Comparison of ENCODE assay signal across 36 cellular contexts in the genomic region with DNA sequence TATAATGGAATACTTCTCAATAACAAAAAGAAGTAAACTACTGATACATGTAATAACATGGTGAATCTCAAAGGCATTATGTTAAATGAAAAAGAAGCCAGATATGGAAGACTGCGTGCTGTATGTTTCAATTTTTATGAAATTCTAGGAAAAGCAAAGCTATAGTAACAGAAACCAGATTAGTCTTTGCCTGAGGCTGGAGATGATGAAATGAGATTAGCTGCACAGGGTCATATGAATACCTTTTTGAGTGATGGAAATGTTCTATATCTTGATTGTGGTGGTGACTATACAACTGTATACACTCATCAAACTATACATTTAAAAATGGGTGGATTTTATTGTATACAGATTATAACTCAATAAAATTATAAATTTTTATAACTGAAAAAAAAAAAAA.
DNase-seq lines count a peak whose midpoint lies in the region; ATAC-seq, FAIRE-seq and TF ChIP-seq lines count a peak whose summit lies in the region.
"Had no signal": no experiment of that assay in that cellular context is flagged by ENCODE, and none has a peak within 500 bp of the region (broad histone marks: within the 10 kb centered on the region; RNA-seq: fewer than 3 reads in every experiment).

No MANE protein-coding gene starts in this region.

- TF ChIP-seq CTCF in SK-N-SH (IDR thresholded peaks at IDR 0.05) (no peak), osteocyte (IDR thresholded peaks at IDR 0.05) (no peak), spleen (IDR thresholded peaks at IDR 0.05 in 8 of 11, conservative IDR thresholded peaks at IDR 0.05 in 3 of 11) (no peak)

- ATAC-seq in SK-N-SH treated with all-trans-retinoic acid at 6 μM for 48 hours (no peak; the same call in 2 of the 3 replicates), GM21390 (IDR thresholded peaks at IDR 0.05; ENCODE audit: unreplicated experiment) (no peak)
- ATAC-seq in activated T-helper 17 cell treated with anti-CD3 and anti-CD28 coated beads, Interleukin-2, amount 50 U/mL, for 72 hours (replicated peaks) = no peak
- ATAC-seq: A549; CD8-positive, alpha-beta T cell had no signal

- H3K27ac Mint-ChIP-seq in osteocyte (ENCODE audit: unreplicated experiment) = peak overlapping the region; percentile 63
- H3K27ac Mint-ChIP-seq in activated T-helper 17 cell treated with anti-CD3 and anti-CD28 coated beads, Interleukin-2, amount 50 U/mL, for 72 hours = no peak overlapping the region
- H3K27ac Mint-ChIP-seq: B cell; CD14-positive monocyte; CD4-positive, alpha-beta memory T cell; CD4-positive, alpha-beta T cell; CD4-positive, CD25-positive, alpha-beta regulatory T cell; CD8-positive, alpha-beta memory T cell; CD8-positive, alpha-beta T cell had no signal

- H3K4me3 Mint-ChIP-seq in osteocyte (ENCODE audit: unreplicated experiment) = no peak overlapping the region
- no peak overlapping the region for H3K4me3 Mint-ChIP-seq in activated T-helper 17 cell treated with anti-CD3 and anti-CD28 coated beads, Interleukin-2, amount 50 U/mL, for 72 hours
- H3K4me3 Mint-ChIP-seq: B cell; CD14-positive monocyte; CD4-positive, alpha-beta memory T cell; CD4-positive, alpha-beta T cell; CD4-positive, CD25-positive, alpha-beta regulatory T cell; CD8-positive, alpha-beta memory T cell; CD8-positive, alpha-beta T cell had no signal

- H3K36me3 ChIP-seq in SK-N-SH (replicated peaks in 1 of 2; ENCODE audit: control insufficient read depth in 1 of 2, insufficient read depth in 2 of 2, low read length in 1 of 2) = no peaks in the 10 kb centered on the region
- H3K36me3 ChIP-seq in adipocyte (ENCODE audit: control insufficient read depth, insufficient read depth, low read length, severe bottlenecking) = no peaks in the 10 kb centered on the region
- H3K36me3 ChIP-seq in spleen = no peaks in the 10 kb centered on the region
- H3K36me3 ChIP-seq: BE2C; BLaER1; BLaER1 treated with 17β-estradiol and CSF1 and Interleukin-3, amounts not matched to agents 10 nM and 100 nM had no signal

- intact Hi-C loops in spleen (cut with DNase I; ENCODE audit: low total_unique reads) = no loop called here

- DNase-seq in SK-N-SH (no peak), HTR-8/SVneo (ENCODE audit: insufficient read length, low spot score) (no peak), adipocyte (ENCODE audit: low read depth) (peak; percentile 25), osteocyte (ENCODE audit: extremely low spot score, unreplicated experiment) (no peak), spleen (no peak)
- DNase-seq: 8988T; ACHN; AML-193; BE2C; C1 segment of cervical spinal cord; Caco-2; Calu3; CD4-positive, alpha-beta memory T cell; CD4-positive, alpha-beta T cell; CD4-positive, CD25-positive, alpha-beta regulatory T cell; CD8-positive, alpha-beta memory T cell; CD8-positive, alpha-beta T cell; COR-L47; DMS 273 treated with DMSO at 0.1 percent for 48 hours; DMS153; DMS53; DMS79; DMS79 treated with DMSO at 0.1 percent for 48 hours; DND-41; EL had no signal

- H3K79me2 ChIP-seq in SK-N-SH (ENCODE audit: insufficient read depth) = no peaks in the 10 kb centered on the region

- TF ChIP-seq POLR2A in spleen (IDR thresholded peaks at IDR 0.05) = no peak

- no peak overlapping the region for H2AFZ ChIP-seq in SK-N-SH (ENCODE audit: low read depth)

- H3K27ac ChIP-seq in SK-N-SH (ENCODE audit: low read depth in 2 of 2, low read length in 1 of 2) (no peak overlapping the region; a peak in 2 of 4 replicates), spleen (no peak overlapping the region)
- H3K27ac ChIP-seq: 22Rv1; A549; BLaER1; BLaER1 treated with 17β-estradiol and CSF1 and Interleukin-3, amounts not matched to agents 10 nM and 100 nM; C4-2B had no signal

- CTCF ChIA-PET in SK-N-SH (lab: Yijun Ruan, JAX) = no interaction called here

- H3K4me2 ChIP-seq in SK-N-SH = no peak overlapping the region
- H3K4me2 ChIP-seq: A549; BLaER1; BLaER1 treated with 17β-estradiol and CSF1 and Interleukin-3, amounts not matched to agents 10 nM and 100 nM had no signal

- H3K36me3 Mint-ChIP-seq in osteocyte (ENCODE audit: unreplicated experiment) = peaks cover 14% of the 10 kb centered on the region
- H3K36me3 Mint-ChIP-seq in activated T-helper 17 cell treated with anti-CD3 and anti-CD28 coated beads, Interleukin-2, amount 50 U/mL, for 72 hours (ENCODE audit: low read depth) = no peaks in the 10 kb centered on the region
- H3K36me3 Mint-ChIP-seq: CD14-positive monocyte; CD4-positive, alpha-beta memory T cell; CD4-positive, CD25-positive, alpha-beta regulatory T cell; CD8-positive, alpha-beta T cell had no signal

- H3K9me2 ChIP-seq in SK-N-SH = no peaks in the 10 kb centered on the region

- H3K9me3 ChIP-seq in SK-N-SH (peaks cover 13% of the 10 kb centered on the region; the same call in 1 of the 2 replicates), adipocyte (ENCODE audit: control insufficient read depth, low read length) (peaks cover 5% of the 10 kb centered on the region), spleen (peaks cover 0 to 14% (median 2%) of the 10 kb centered on the region in 8 donors)
- H3K9me3 ChIP-seq: A549, BE2C, BLaER1, Caco-2 had no signal

- H3K4me1 Mint-ChIP-seq in osteocyte (ENCODE audit: unreplicated experiment) = peaks cover 37% of the 10 kb centered on the region
- no peaks in the 10 kb centered on the region for H3K4me1 Mint-ChIP-seq in activated T-helper 17 cell treated with anti-CD3 and anti-CD28 coated beads, Interleukin-2, amount 50 U/mL, for 72 hours
- H3K4me1 Mint-ChIP-seq: B cell; CD14-positive monocyte; CD4-positive, alpha-beta memory T cell; CD4-positive, CD25-positive, alpha-beta regulatory T cell; CD8-positive, alpha-beta memory T cell had no signal

- POLR2A ChIA-PET in SK-N-SH (lab: Yijun Ruan, JAX) = no interaction called here

- no peak overlapping the region for H3K4me3 ChIP-seq in SK-N-SH (ENCODE audit: low read depth in 2 of 2, low read length in 1 of 2)
- H3K4me3 ChIP-seq in adipocyte (ENCODE audit: low read length) = no peak overlapping the region
- no peak overlapping the region for H3K4me3 ChIP-seq in spleen
- H3K4me3 ChIP-seq: A549; BLaER1; BLaER1 treated with 17β-estradiol and CSF1 and Interleukin-3, amounts not matched to agents 10 nM and 100 nM had no signal

- H3K9ac ChIP-seq in SK-N-SH (no peak overlapping the region), adipocyte (ENCODE audit: low read length) (no peak overlapping the region)
- H3K9ac ChIP-seq: BLaER1; BLaER1 treated with 17β-estradiol and CSF1 and Interleukin-3, amounts not matched to agents 10 nM and 100 nM had no signal

- H3K9me3 Mint-ChIP-seq in osteocyte (ENCODE audit: unreplicated experiment) = peaks cover 22% of the 10 kb centered on the region
- no peaks in the 10 kb centered on the region for H3K9me3 Mint-ChIP-seq in activated T-helper 17 cell treated with anti-CD3 and anti-CD28 coated beads, Interleukin-2, amount 50 U/mL, for 72 hours

- peaks cover 10% of the 10 kb centered on the region for H3F3A ChIP-seq in SK-N-SH (replicated peaks; ENCODE audit: insufficient read depth)

- FAIRE-seq in HTR-8/SVneo (lab: Jason Lieb, UNC) = peak; percentile 95
- FAIRE-seq: A549, D721Med had no signal

- no peaks in the 10 kb centered on the region; a peak in 1 of 4 replicates for H3K4me1 ChIP-seq in SK-N-SH (ENCODE audit: control insufficient read depth in 1 of 2, insufficient read depth in 2 of 2, low read depth in 1 of 2, low read length in 1 of 2)
- H3K4me1 ChIP-seq in adipocyte (ENCODE audit: control insufficient read depth, insufficient read depth, low read length) = peaks cover 13% of the 10 kb centered on the region
- no peaks in the 10 kb centered on the region for H3K4me1 ChIP-seq in spleen
- H3K4me1 ChIP-seq: A549, BLaER1, Caco-2 had no signal

- H3K27me3 ChIP-seq in SK-N-SH (ENCODE audit: insufficient read depth) (no peaks in the 10 kb centered on the region), adipocyte (replicated peaks; ENCODE audit: control insufficient read depth, insufficient read depth, low read length) (no peaks in the 10 kb centered on the region), spleen (replicated peaks in 1 of 7) (peaks cover 0 to 13% (median 0%) of the 10 kb centered on the region in 7 donors)
- H3K27me3 ChIP-seq: BE2C; BLaER1; BLaER1 treated with 17β-estradiol and CSF1 and Interleukin-3, amounts not matched to agents 10 nM and 100 nM had no signal

- no peaks in the 10 kb centered on the region for H4K20me1 ChIP-seq in SK-N-SH (ENCODE audit: insufficient read depth)
- H4K20me1 ChIP-seq: BLaER1; BLaER1 treated with 17β-estradiol and CSF1 and Interleukin-3, amounts not matched to agents 10 nM and 100 nM had no signal

- TF ChIP-seq RAD21 in SK-N-SH (IDR thresholded peaks at IDR 0.05; ENCODE audit: low read length) = no peak

- TF ChIP-seq EP300 in SK-N-SH (IDR thresholded peaks at IDR 0.05; ENCODE audit: borderline replicate concordance in 1 of 2, low read depth in 1 of 2, low read length in 1 of 2) = 0 out of 4 replicates have a peak, but pooled peaks of 1 of the 2 experiments have one; percentile 22

- H3K27me3 Mint-ChIP-seq in osteocyte (ENCODE audit: unreplicated experiment) = no peaks in the 10 kb centered on the region
- H3K27me3 Mint-ChIP-seq in activated T-helper 17 cell treated with anti-CD3 and anti-CD28 coated beads, Interleukin-2, amount 50 U/mL, for 72 hours = peaks cover 9% of the 10 kb centered on the region

- WGBS in SK-N-SH (ENCODE audit: low lambda C conversion rate) = 72% methylated on average over 1 of the region's 1 CpG
- WGBS in spleen, 5 donors = 82 to 96% (median 91%) methylated on average over 1 of the region's 1 CpG

TF ChIP-seq in SK-N-SH, 30 proteins besides CTCF, POLR2A, EP300 and RAD21:
- peak; percentile 19; the same call in 1 of the 2 replicates for TF ChIP-seq RCOR1 (IDR thresholded peaks at IDR 0.05; ENCODE audit: low read length)
- no peak for TF ChIP-seq NFIC (IDR thresholded peaks at IDR 0.05; ENCODE audit: borderline replicate concordance)
- TF ChIP-seq GATA2 (CRISPR knock-in tag; IDR thresholded peaks at IDR 0.05) = peak; percentile 37; the same call in 1 of the 2 replicates
- TF ChIP-seq EZH2phosphoT487 (IDR thresholded peaks at IDR 0.05; ENCODE audit: borderline replicate concordance, low read depth) = no peak
